In genomic region chr19:6890938-6891337, GRCh38 we compare ENCODE assay signal across 15 cellular contexts. TPM values are rescaled to one million over a fixed set of nuclear protein-coding genes. Genes with fewer than 3 reads are reported as not detected.
A peak's percentile ranks its signal among the peaks of the same experiment; 100 is the strongest.
DNase-seq lines count a peak whose midpoint lies in the region; ATAC-seq and TF ChIP-seq lines count a peak whose summit lies in the region.
"Had no signal": no experiment of that assay in that cellular context is flagged by ENCODE, and none has a peak within 500 bp of the region (broad histone marks: within the 10 kb centered on the region; RNA-seq: fewer than 3 reads in every experiment).

No MANE protein-coding gene starts in this region.

- H3K36me3 Mint-ChIP-seq in naive thymus-derived CD4-positive, alpha-beta T cell: peaks cover 26 to 70% (median 44%) of the 10 kb centered on the region in 5 donors
- H3K36me3 Mint-ChIP-seq in endodermal cell (ENCODE audit: low read depth): peaks cover 3% of the 10 kb centered on the region

- CTCF ChIA-PET in naive thymus-derived CD4-positive, alpha-beta T cell (lab: Charles Lee): interaction anchor here (0.7 to 3.1 kb wide), 8 partner anchors 10 to 73 kb away, joined by 3 to 25 read pairs (median 4); no protein-coding TSS in a partner anchor

- H3K4me3 Mint-ChIP-seq in naive thymus-derived CD4-positive, alpha-beta T cell: peak overlapping the region; percentile 62 to 89 (median 74)
- no peak overlapping the region for H3K4me3 Mint-ChIP-seq in endodermal cell

- H3K4me1 ChIP-seq in naive thymus-derived CD4-positive, alpha-beta T cell (ENCODE audit: control insufficient read depth in 2 of 2, insufficient read depth in 2 of 2, low read length in 2 of 2): peaks cover 31 to 84% of the 10 kb centered on the region in 2 donors
- H3K4me1 ChIP-seq in endodermal cell (ENCODE audit: control insufficient read depth, insufficient read depth, low read length): no peaks in the 10 kb centered on the region
- H3K4me1 ChIP-seq: breast epithelium, upper lobe of left lung had no signal

- peak overlapping the region; percentile 65 for H3K27ac ChIP-seq in naive thymus-derived CD4-positive, alpha-beta T cell (ENCODE audit: low read depth, low read length)
- H3K27ac ChIP-seq in endodermal cell (ENCODE audit: low read depth, low read length): no peak overlapping the region
- H3K27ac ChIP-seq: 22Rv1, breast epithelium had no signal

- no peak for TF ChIP-seq CTCF in endodermal cell (conservative IDR thresholded peaks at IDR 0.05)

- peaks cover 18 to 65% (median 43%) of the 10 kb centered on the region in 11 donors for H3K9me3 Mint-ChIP-seq in naive thymus-derived CD4-positive, alpha-beta T cell
- peaks cover 94% of the 10 kb centered on the region for H3K9me3 Mint-ChIP-seq in endodermal cell

- intact Hi-C loops in naive thymus-derived CD4-positive, alpha-beta T cell (cut with micrococcal nuclease): loop anchor here (1.0 to 2.0 kb wide), 5 partner anchors 16 to 154 kb away; partner anchors contain the start of gene GPR108 (in 1 of the 2)

- DNase-seq in activated CD4-positive, CD25-positive, alpha-beta regulatory T cell (lab: John Stamatoyannopoulos, UW): no peak
- peak; percentile 50 to 56 for DNase-seq in activated T-cell treated with anti-CD3 and anti-CD28 coated beads, Interleukin-2, amount 50 U/mL, for 48 hours
- peak in 8 of 9 donors; percentile 35 to 78 (median 56) for DNase-seq in naive thymus-derived CD4-positive, alpha-beta T cell
- DNase-seq in stimulated activated naive CD4-positive, alpha-beta T cell (lab: John Stamatoyannopoulos, UW): peak in 5 of 6 experiments; percentile 4 to 68 (median 40)
- DNase-seq in endodermal cell (no peak), AG20443 (ENCODE audit: low spot score) (no peak)
- DNase-seq: NCI-H1092 treated with DMSO at 0.1 percent for 48 hours, NCI-H446, OCI-M1, upper lobe of left lung had no signal

- H3K9ac ChIP-seq in endodermal cell (ENCODE audit: extremely low read depth, low read length, poor library complexity, severe bottlenecking): no peak overlapping the region

- peak; percentile 28 to 32 for ATAC-seq in activated CD4-positive, CD25-positive, alpha-beta regulatory T cell treated with anti-CD3 and anti-CD28 coated beads, Interleukin-2, amount 50 U/mL, for 24 hours
- ATAC-seq in naive thymus-derived CD4-positive, alpha-beta T cell: peak; percentile 49
- no peak for ATAC-seq in GM19397 (IDR thresholded peaks at IDR 0.05; ENCODE audit: unreplicated experiment)

- H3K9me3 ChIP-seq in naive thymus-derived CD4-positive, alpha-beta T cell (ENCODE audit: control insufficient read depth in 2 of 3, low read length in 3 of 3): peaks cover 0 to 12% (median 10%) of the 10 kb centered on the region in 3 experiments
- peaks cover 88% of the 10 kb centered on the region for H3K9me3 ChIP-seq in endodermal cell (ENCODE audit: control insufficient read depth, low read length)

- no peaks in the 10 kb centered on the region for H3K27me3 ChIP-seq in naive thymus-derived CD4-positive, alpha-beta T cell (ENCODE audit: control insufficient read depth in 2 of 2, insufficient read depth in 2 of 2, low read length in 2 of 2)
- H3K27me3 ChIP-seq in endodermal cell (ENCODE audit: control insufficient read depth, insufficient read depth, low read length, poor library complexity, severe bottlenecking): no peaks in the 10 kb centered on the region
- H3K27me3 ChIP-seq: upper lobe of left lung had no signal

- POLR2A ChIA-PET in naive thymus-derived CD4-positive, alpha-beta T cell (lab: Charles Lee): interaction anchor here (0.6 to 4.3 kb wide), 18 partner anchors 9 to 530 kb away, joined by 3 to 58 read pairs (median 4); partner anchors contain the start of genes CLPP, GPR108 and ZNF557

- H3K27ac Mint-ChIP-seq in naive thymus-derived CD4-positive, alpha-beta T cell: peak overlapping the region; percentile 85 to 97 (median 94)
- no peak overlapping the region for H3K27ac Mint-ChIP-seq in endodermal cell

- WGBS in endodermal cell (ENCODE audit: insufficient coverage in 1 of 2, insufficient read length in 1 of 2), 2 experiments: 58 to 63% methylated on average over 6 to 8 of the region's 8 CpGs

- no peaks in the 10 kb centered on the region for H3K36me3 ChIP-seq in naive thymus-derived CD4-positive, alpha-beta T cell (ENCODE audit: control insufficient read depth in 2 of 3, insufficient read depth in 3 of 3, low read length in 3 of 3)
- no peaks in the 10 kb centered on the region for H3K36me3 ChIP-seq in endodermal cell (ENCODE audit: control insufficient read depth, insufficient read depth, low read length)
- H3K36me3 ChIP-seq: breast epithelium, upper lobe of left lung had no signal

- no peaks in the 10 kb centered on the region for H3K27me3 Mint-ChIP-seq in naive thymus-derived CD4-positive, alpha-beta T cell
- H3K27me3 Mint-ChIP-seq in endodermal cell (ENCODE audit: insufficient read depth): peaks cover 3% of the 10 kb centered on the region

- H3K4me1 Mint-ChIP-seq in naive thymus-derived CD4-positive, alpha-beta T cell: peaks cover 60 to 98% (median 90%) of the 10 kb centered on the region in 7 donors
- no peaks in the 10 kb centered on the region for H3K4me1 Mint-ChIP-seq in endodermal cell

- H3K4me3 ChIP-seq in naive thymus-derived CD4-positive, alpha-beta T cell (ENCODE audit: low read length): peak overlapping the region; percentile 38
- H3K4me3 ChIP-seq in endodermal cell (ENCODE audit: low read length): no peak overlapping the region
- H3K4me3 ChIP-seq: breast epithelium, upper lobe of left lung had no signal

RNA-seq across cellular contexts. Expression of gene ADGRE1, which starts 3.6 kb away (rescaled TPM):
- total RNA-seq in naive thymus-derived CD4-positive, alpha-beta T cell: 10 to 100 TPM in 2 of 5 experiments, 1 to 10 TPM in 3; 7.1 to 31.7 (median 9.1) TPM
- 10 to 100 TPM in 1 of 2 donors, 1 to 10 TPM in 1; 4.2 to 14.3 TPM for polyA plus RNA-seq in naive thymus-derived CD4-positive, alpha-beta T cell
- not detected for total RNA-seq in endodermal cell
- not detected for polyA plus RNA-seq in endodermal cell (2013, experiment 1 of 2)
- not detected for polyA plus RNA-seq in endodermal cell (2013, experiment 2 of 2)
- total RNA-seq: myocyte had no signal

Comparison
In these comparisons a context has a peak if more than half of its experiments do, and no peak if none do; other contexts are left out.
1. DNase-seq: peak in activated T-cell treated with anti-CD3 and anti-CD28 coated beads, Interleukin-2, amount 50 U/mL, for 48 hours (2 of 2), naive thymus-derived CD4-positive, alpha-beta T cell (8 of 9) and stimulated activated naive CD4-positive, alpha-beta T cell (5 of 6); none in activated CD4-positive, CD25-positive, alpha-beta regulatory T cell (0 of 4), endodermal cell (single experiment) and AG20443 (single experiment).
2. RNA of gene ADGRE1, which starts 3.6 kb away (total RNA-seq): 7.1 to 31.7 TPM in naive thymus-derived CD4-positive, alpha-beta T cell; not detected in endodermal cell; every median in the first group is over 4 times any median in the second.